In the genomic region with DNA sequence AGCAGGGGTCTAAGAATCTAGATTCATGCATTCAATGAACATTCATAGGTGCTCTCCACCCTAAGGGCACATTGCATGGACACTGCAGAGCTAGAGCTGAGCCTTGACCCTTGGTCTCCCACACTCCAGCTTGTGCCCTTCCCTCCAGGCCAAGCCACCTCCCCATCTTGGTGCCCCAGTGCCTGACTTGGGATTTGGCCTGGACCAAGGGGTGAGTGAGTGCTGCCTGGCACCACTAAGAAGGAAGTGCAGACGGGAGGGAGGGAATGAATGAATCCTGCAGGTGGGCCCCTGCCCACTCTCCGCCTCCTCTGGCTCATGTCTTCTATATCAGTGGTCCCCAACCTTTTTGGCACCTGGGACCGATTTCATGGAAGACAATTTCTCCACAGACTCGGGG, we compare ENCODE assay signal across 26 cellular contexts.
"Had no signal": no experiment of that assay in that cellular context is flagged by ENCODE, and none has a peak within 500 bp of the region (broad histone marks: within the 10 kb centered on the region; RNA-seq: fewer than 3 reads in every experiment).

No MANE protein-coding gene starts in this region.

- H2AFZ ChIP-seq: parathyroid adenoma had no signal

- H3K27ac ChIP-seq: ovary, parathyroid adenoma, prostate gland, right atrium auricular region, skin epidermis, spleen, stomach, thoracic aorta, thyroid gland, tibial nerve, upper lobe of right lung, uterus had no signal

- H3K79me2 ChIP-seq: parathyroid adenoma had no signal

- H3K9ac ChIP-seq: parathyroid adenoma had no signal

- H3K36me3 ChIP-seq: ovary, prostate gland, right atrium auricular region, spleen, stomach, thoracic aorta, thyroid gland, tibial nerve, upper lobe of right lung, uterus had no signal

- DNase-seq: naive B cell; naive thymus-derived CD8-positive, alpha-beta T cell; nephron progenitor cell; occipital lobe; ovary; posterior cingulate gyrus; retina; spleen; stimulated activated CD4-positive, alpha-beta T cell treated with anti-CD3 and anti-CD28 coated beads, Interleukin-12 subunit alpha, Interleukin-12 subunit beta, amount 100 ng/mL, for 4 hours; stimulated activated CD4-positive, alpha-beta T cell treated with anti-CD3 and anti-CD28 coated beads, Interleukin-1b, Interleukin-23, amount 100 ng/mL, for 48 hours; stimulated activated CD4-positive, alpha-beta T cell treated with anti-CD3 and anti-CD28 coated beads, Interleukin-4, amount 100 ng/mL, for 1 hour; stimulated activated CD4-positive, alpha-beta T cell treated with anti-CD3 and anti-CD28 coated beads, Interleukin-4, amount 100 ng/mL, for 4 hours; stimulated activated CD8-positive, alpha-beta memory T cell treated with anti-CD3 and anti-CD28 coated beads, Interleukin-4, amount 100 ng/mL, for 48 hours; stimulated activated naive B cell treated with anti-CD40 and anti-IgM and Interleukin-4, amounts not matched to agents 10 μg/mL and 1 μg/mL and 100 μg/mL, for 72 hours; stimulated activated naive CD4-positive, alpha-beta T cell treated with Interleukin-2 at 50 U/mL for 16 hours; stomach; upper lobe of right lung; uterus had no signal

- H3K9me3 ChIP-seq: ovary, prostate gland, right atrium auricular region, spleen, stomach, thoracic aorta, thyroid gland, tibial nerve, upper lobe of right lung, uterus had no signal

- H3K4me2 ChIP-seq: smooth muscle cell had no signal

- H3K4me1 ChIP-seq: parathyroid adenoma, prostate gland, right atrium auricular region, spleen, stomach, thyroid gland, upper lobe of right lung, uterus had no signal

- H3K4me3 ChIP-seq: ovary, prostate gland, right atrium auricular region, skin epidermis, smooth muscle cell, spleen, stomach, thoracic aorta, thyroid gland, tibial nerve, upper lobe of right lung, uterus had no signal

- H3K27me3 ChIP-seq: ovary, right atrium auricular region, stomach, thyroid gland, tibial nerve, upper lobe of right lung, uterus had no signal
